4 cellular contexts compared by ENCODE assay signal in the genomic region with DNA sequence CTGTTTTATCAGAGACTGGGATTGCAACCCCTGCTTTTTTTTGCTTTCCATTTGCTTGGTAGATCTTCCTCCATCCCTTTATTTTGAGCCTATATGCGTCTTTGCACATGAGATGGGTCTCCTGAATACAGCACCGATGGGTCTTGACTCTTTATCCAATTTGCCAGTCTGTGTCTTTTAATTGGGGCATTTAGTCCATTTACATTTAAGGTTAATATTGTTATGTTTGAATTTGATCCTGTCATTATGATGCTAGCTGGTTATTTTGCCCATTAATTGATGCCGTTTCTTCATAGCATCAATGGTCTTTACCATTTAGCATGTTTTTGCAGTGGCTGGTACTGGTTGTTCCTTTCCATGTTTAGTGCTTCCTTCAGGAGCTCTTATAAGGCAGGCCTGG. TPM values are rescaled to one million over a fixed set of nuclear protein-coding genes. Genes with fewer than 3 reads are reported as not detected.
"Had no signal": no experiment of that assay in that cellular context is flagged by ENCODE, and none has a peak within 500 bp of the region (broad histone marks: within the 10 kb centered on the region; RNA-seq: fewer than 3 reads in every experiment).

No MANE protein-coding gene starts in this region.

RNA-seq across cellular contexts. Expression of gene ADAMTS14, which starts 29.0 kb away (rescaled TPM):
- total RNA-seq: MCF 10A had no signal

RNA-seq across cellular contexts. Expression of gene PRF1, which starts 40.7 kb away (rescaled TPM):
- total RNA-seq: LHCN-M2, M059J, MCF 10A, NCI-H460 had no signal
